ENCODE assay signal across 1 cellular context in genomic region chr13:32316030-32316344, GRCh38.
TF ChIP-seq lines count a peak whose summit lies in the region.

No MANE protein-coding gene starts in this region.

TF ChIP-seq in IMR-90, 13 proteins besides CTCF, POLR2A, EP300 and RAD21 (continued from another document):
- no peak for TF ChIP-seq RCOR1 (IDR thresholded peaks at IDR 0.05; ENCODE audit: insufficient replicate concordance, low read length)
- TF ChIP-seq MAFK (IDR thresholded peaks at IDR 0.05; ENCODE audit: low read depth, low read length): no peak
- TF ChIP-seq SMC3 (IDR thresholded peaks at IDR 0.05; ENCODE audit: low read depth, low read length): no peak
- no peak for TF ChIP-seq CHD1 (IDR thresholded peaks at IDR 0.05; ENCODE audit: low read depth, low read length)
